Comparison of ENCODE assay signal across 15 cellular contexts in genomic region chr7:32048970-32049369, GRCh38. TPM values are rescaled to one million over a fixed set of nuclear protein-coding genes. Genes with fewer than 3 reads are reported as not detected.
DNase-seq lines count a peak whose midpoint lies in the region; ATAC-seq and TF ChIP-seq lines count a peak whose summit lies in the region.
"Had no signal": no experiment of that assay in that cellular context is flagged by ENCODE, and none has a peak within 500 bp of the region (broad histone marks: within the 10 kb centered on the region; RNA-seq: fewer than 3 reads in every experiment).

No MANE protein-coding gene starts in this region.

- H3K27me3 Mint-ChIP-seq in chondrocyte (ENCODE audit: low read depth), result no peaks in the 10 kb centered on the region

- peaks cover 17% of the 10 kb centered on the region for H3K36me3 Mint-ChIP-seq in chondrocyte (ENCODE audit: low read depth)

- no peak for TF ChIP-seq POLR2A in GM18505 (IDR thresholded peaks at IDR 0.05; ENCODE audit: borderline replicate concordance, extremely low read depth, insufficient read depth, insufficient read length)

- DNase-seq in chondrocyte (ENCODE audit: low spot score), result no peak
- no peak for DNase-seq in globus pallidus (ENCODE audit: low spot score)
- DNase-seq in GM19238 (ENCODE audit: insufficient read length, low spot score), result no peak
- DNase-seq in T-helper 2 cell, result no peak
- DNase-seq: activated CD4-positive, CD25-positive, alpha-beta regulatory T cell treated with anti-CD3 and anti-CD28 coated beads, Interleukin-2, amount 50 U/mL, for 72 hours; activated gamma-delta T cell treated with Interleukin-2 at 50 U/mL for 16 hours; foreskin melanocyte; KG1; left colon; NCI-H510A; stimulated activated naive CD4-positive, alpha-beta T cell treated with Interleukin-2 at 50 U/mL for 16 hours had no signal

- peaks cover 18% of the 10 kb centered on the region for H3K4me1 Mint-ChIP-seq in chondrocyte (ENCODE audit: low read depth)

- TF ChIP-seq CTCF in chondrocyte (IDR thresholded peaks at IDR 0.05), result no peak

- H3K27ac Mint-ChIP-seq in chondrocyte (ENCODE audit: unreplicated experiment), result peak overlapping the region; percentile 62

- H3K4me3 Mint-ChIP-seq in chondrocyte (ENCODE audit: unreplicated experiment), result no peak overlapping the region

- peak; percentile 89 for ATAC-seq in GM18505 (IDR thresholded peaks at IDR 0.05; ENCODE audit: unreplicated experiment)
- ATAC-seq in GM21390 (IDR thresholded peaks at IDR 0.05; ENCODE audit: unreplicated experiment), result peak; percentile 71
- peak; percentile 76 for ATAC-seq in HG03354 (IDR thresholded peaks at IDR 0.05; ENCODE audit: poor library complexity, severe bottlenecking, unreplicated experiment)
- ATAC-seq in GM18858 (IDR thresholded peaks at IDR 0.05; ENCODE audit: unreplicated experiment), result no peak
- ATAC-seq: left colon had no signal

- H3K9me3 Mint-ChIP-seq in chondrocyte (ENCODE audit: low read depth), result no peaks in the 10 kb centered on the region

RNA-seq across cellular contexts. Expression of gene PDE1C, which starts 21.2 kb away (rescaled TPM):
- 53.2 to 54.6 TPM (median 53.5 TPM) in 3 replicates for total RNA-seq in chondrocyte
